In genomic region chr1:244394851-244395765, GRCh38 we compare ENCODE assay signal across 16 cellular contexts. TPM values are rescaled to one million over a fixed set of nuclear protein-coding genes. Genes with fewer than 3 reads are reported as not detected.
DNase-seq lines count a peak whose midpoint lies in the region; ATAC-seq and TF ChIP-seq lines count a peak whose summit lies in the region.
"Had no signal": no experiment of that assay in that cellular context is flagged by ENCODE, and none has a peak within 500 bp of the region (broad histone marks: within the 10 kb centered on the region; RNA-seq: fewer than 3 reads in every experiment).

No MANE protein-coding gene starts in this region.

- TF ChIP-seq EP300 in upper lobe of left lung (IDR thresholded peaks at IDR 0.05), result no peak

- H3K27ac Mint-ChIP-seq in activated naive CD8-positive, alpha-beta T cell treated with anti-CD3 and anti-CD28 coated beads, Interleukin-2, amount 10 ng/mL, durations not matched to agents 7 days and 5 days, result no peak overlapping the region
- H3K27ac Mint-ChIP-seq in activated naive CD8-positive, alpha-beta T cell treated with anti-CD3 and anti-CD28 coated beads for 36 hours, result no peak overlapping the region
- peak overlapping the region in 4 of 6 donors; percentile 6 to 77 (median 35) for H3K27ac Mint-ChIP-seq in immature natural killer cell

- no peak for TF ChIP-seq CTCF in upper lobe of left lung (IDR thresholded peaks at IDR 0.05)

- TF ChIP-seq POLR2A in upper lobe of left lung (IDR thresholded peaks at IDR 0.05), result no peak

- H3K36me3 ChIP-seq in upper lobe of left lung, result no peaks in the 10 kb centered on the region
- H3K36me3 ChIP-seq: cardiac muscle cell, heart left ventricle, right atrium auricular region, WERI-Rb-1 had no signal

- no peaks in the 10 kb centered on the region for H3K27me3 ChIP-seq in upper lobe of left lung
- H3K27me3 ChIP-seq: cardiac muscle cell, heart left ventricle, right atrium auricular region had no signal

- POLR2A ChIA-PET in activated naive CD8-positive, alpha-beta T cell treated with anti-CD3 and anti-CD28 coated beads, Interleukin-2, amount 10 ng/mL, durations not matched to agents 7 days and 5 days (lab: Charles Lee), result interaction anchor here (0.6 kb wide), 1 partner anchor 1098 kb away, joined by 4 read pairs; no protein-coding TSS in a partner anchor

- H3K4me1 Mint-ChIP-seq in activated naive CD8-positive, alpha-beta T cell treated with anti-CD3 and anti-CD28 coated beads, Interleukin-2, amount 10 ng/mL, durations not matched to agents 7 days and 5 days, result peaks cover 10% of the 10 kb centered on the region
- H3K4me1 Mint-ChIP-seq in activated naive CD8-positive, alpha-beta T cell treated with anti-CD3 and anti-CD28 coated beads for 36 hours, result peaks cover 10% of the 10 kb centered on the region
- peaks cover 11 to 14% of the 10 kb centered on the region in 2 donors for H3K4me1 Mint-ChIP-seq in immature natural killer cell

- H3K9me3 Mint-ChIP-seq in activated naive CD8-positive, alpha-beta T cell treated with anti-CD3 and anti-CD28 coated beads, Interleukin-2, amount 10 ng/mL, durations not matched to agents 7 days and 5 days, result no peaks in the 10 kb centered on the region
- no peaks in the 10 kb centered on the region for H3K9me3 Mint-ChIP-seq in activated naive CD8-positive, alpha-beta T cell treated with anti-CD3 and anti-CD28 coated beads for 36 hours
- H3K9me3 Mint-ChIP-seq in immature natural killer cell, result peaks cover 0 to 2% (median 0%) of the 10 kb centered on the region in 6 donors

- no peak for DNase-seq in activated naive CD8-positive, alpha-beta T cell treated with anti-CD3 and anti-CD28 coated beads, Interleukin-2, amount 10 ng/mL, durations not matched to agents 7 days and 5 days
- no peak for DNase-seq in activated naive CD8-positive, alpha-beta T cell treated with anti-CD3 and anti-CD28 coated beads for 36 hours
- DNase-seq in NCI-H524 treated with DMSO at 0.1 percent for 48 hours (lab: John Stamatoyannopoulos, UW) (peak; percentile 95), immature natural killer cell (no peak), upper lobe of left lung (peak in 1 of 2 donors; percentile 60), NCI-H1694 (lab: John Stamatoyannopoulos, UW) (no peak), middle frontal gyrus (ENCODE audit: extremely low spot score, low spot score) (no peak)
- DNase-seq: activated naive CD4-positive, alpha-beta T cell treated with Interleukin-2 at 50 U/mL for 16 hours; AML-193; heart left ventricle; NCI-H2081; NCI-H748 treated with DMSO at 0.1 percent for 48 hours; WERI-Rb-1 had no signal

- WGBS in upper lobe of left lung, 2 donors, result 84 to 86% methylated on average over 12 to 15 of the region's 15 CpGs

- H3K27me3 Mint-ChIP-seq in activated naive CD8-positive, alpha-beta T cell treated with anti-CD3 and anti-CD28 coated beads, Interleukin-2, amount 10 ng/mL, durations not matched to agents 7 days and 5 days, result no peaks in the 10 kb centered on the region
- no peaks in the 10 kb centered on the region for H3K27me3 Mint-ChIP-seq in activated naive CD8-positive, alpha-beta T cell treated with anti-CD3 and anti-CD28 coated beads for 36 hours
- H3K27me3 Mint-ChIP-seq in immature natural killer cell (ENCODE audit: low read depth in 3 of 3), result peaks cover 0 to 6% (median 2%) of the 10 kb centered on the region in 3 donors

- ATAC-seq in activated naive CD8-positive, alpha-beta T cell treated with anti-CD3 and anti-CD28 coated beads, Interleukin-2, amount 10 ng/mL, durations not matched to agents 7 days and 5 days (ENCODE audit: low read depth), result peak; percentile 20
- ATAC-seq in upper lobe of left lung (ENCODE audit: low FRiP score in 2 of 2) (peak; percentile 21 to 39), GM19035 (IDR thresholded peaks at IDR 0.05; ENCODE audit: unreplicated experiment) (no peak)

- no peak overlapping the region for H3K4me3 Mint-ChIP-seq in activated naive CD8-positive, alpha-beta T cell treated with anti-CD3 and anti-CD28 coated beads, Interleukin-2, amount 10 ng/mL, durations not matched to agents 7 days and 5 days
- H3K4me3 Mint-ChIP-seq in activated naive CD8-positive, alpha-beta T cell treated with anti-CD3 and anti-CD28 coated beads for 36 hours, result no peak overlapping the region
- no peak overlapping the region for H3K4me3 Mint-ChIP-seq in immature natural killer cell

- no peaks in the 10 kb centered on the region for H3K4me1 ChIP-seq in upper lobe of left lung
- H3K4me1 ChIP-seq: heart left ventricle, right atrium auricular region had no signal

- H3K9me3 ChIP-seq in upper lobe of left lung, result no peaks in the 10 kb centered on the region
- H3K9me3 ChIP-seq: right atrium auricular region had no signal

- no peak overlapping the region for H3K4me3 ChIP-seq in upper lobe of left lung
- H3K4me3 ChIP-seq: cardiac muscle cell, heart left ventricle, right atrium auricular region had no signal

- no peak overlapping the region for H3K27ac ChIP-seq in upper lobe of left lung
- H3K27ac ChIP-seq: cardiac muscle cell, heart left ventricle, right atrium auricular region, WERI-Rb-1 had no signal

- peaks cover 11% of the 10 kb centered on the region for H3K36me3 Mint-ChIP-seq in activated naive CD8-positive, alpha-beta T cell treated with anti-CD3 and anti-CD28 coated beads, Interleukin-2, amount 10 ng/mL, durations not matched to agents 7 days and 5 days
- peaks cover 17% of the 10 kb centered on the region for H3K36me3 Mint-ChIP-seq in activated naive CD8-positive, alpha-beta T cell treated with anti-CD3 and anti-CD28 coated beads for 36 hours
- H3K36me3 Mint-ChIP-seq in immature natural killer cell, result peaks cover 0 to 3% (median 0%) of the 10 kb centered on the region in 3 donors

RNA-seq across cellular contexts. Expression of gene ADSS2, which starts 56.6 kb away (rescaled TPM):
- 10 to 100 TPM; 52.5 to 54.6 TPM for total RNA-seq in activated naive CD8-positive, alpha-beta T cell treated with anti-CD3 and anti-CD28 coated beads, Interleukin-2, amount 10 ng/mL, durations not matched to agents 7 days and 5 days
- 10 to 100 TPM; 66.1 to 67.8 TPM for total RNA-seq in activated naive CD8-positive, alpha-beta T cell treated with anti-CD3 and anti-CD28 coated beads for 36 hours
- 10 to 100 TPM; 28.8 to 44.7 (median 30.0) TPM for polyA plus RNA-seq in immature natural killer cell
- total RNA-seq in upper lobe of left lung, result 10 to 100 TPM; 26.3 to 70.0 (median 40.4) TPM

Comparison
In these comparisons a context has a peak if more than half of its experiments do, and no peak if none do; other contexts are left out.
1. H3K27ac Mint-ChIP-seq: peak in immature natural killer cell (4 of 6); none in activated naive CD8-positive, alpha-beta T cell treated with anti-CD3 and anti-CD28 coated beads, Interleukin-2, amount 10 ng/mL, durations not matched to agents 7 days and 5 days (single experiment) and activated naive CD8-positive, alpha-beta T cell treated with anti-CD3 and anti-CD28 coated beads for 36 hours (single experiment).